1 cellular context compared by ENCODE assay signal in genomic region chr1:61005572-61006386, GRCh38.
A peak's percentile ranks its signal among the peaks of the same experiment; 100 is the strongest.
TF ChIP-seq lines count a peak whose summit lies in the region.

No MANE protein-coding gene starts in this region.

TF ChIP-seq in H1, 55 proteins besides CTCF, POLR2A, EP300 and RAD21 (continued from another document):
- TF ChIP-seq USF2 (IDR thresholded peaks at IDR 0.05; ENCODE audit: low read length) (no peak), NRF1 (IDR thresholded peaks at IDR 0.05; ENCODE audit: low read depth, low read length) (no peak), SP1 (IDR thresholded peaks at IDR 0.05; ENCODE audit: low read depth, low read length) (peak; percentile 77; the same call in 1 of the 2 replicates), TAF7 (optimal IDR thresholded peaks at IDR 0.05; ENCODE audit: borderline replicate concordance, low read depth, low read length) (no peak), JUND (IDR thresholded peaks at IDR 0.05; ENCODE audit: low read length) (peak; percentile 13; the same call in 1 of the 2 replicates), FOSL1 (IDR thresholded peaks at IDR 0.05; ENCODE audit: insufficient read depth, low read depth, low read length) (no peak), BRCA1 (IDR thresholded peaks at IDR 0.05; ENCODE audit: low read depth, low read length) (no peak), HDAC6 (IDR thresholded peaks at IDR 0.05; ENCODE audit: low read depth, low read length) (no peak), SIN3A (conservative IDR thresholded peaks at IDR 0.05 in 1 of 2, IDR thresholded peaks at IDR 0.05 in 1 of 2; ENCODE audit: low read depth in 1 of 2, low read length in 2 of 2) (peak in 1 of 2 experiments; percentile 76; a peak in 2 of 4 replicates), HDAC2 (IDR thresholded peaks at IDR 0.05; ENCODE audit: borderline replicate concordance in 1 of 2, low read depth in 2 of 2, low read length in 2 of 2) (peak; percentile 60 to 63; a peak in 1 of 4 replicates), SAP30 (IDR thresholded peaks at IDR 0.05; ENCODE audit: insufficient read depth, insufficient replicate concordance, low read length) (peak; percentile 86), TEAD4 (IDR thresholded peaks at IDR 0.05; ENCODE audit: low read depth, low read length) (peak; percentile 83), PHF8 (conservative IDR thresholded peaks at IDR 0.05; ENCODE audit: low read depth, low read length) (no peak), CHD7 (IDR thresholded peaks at IDR 0.05; ENCODE audit: insufficient replicate concordance, low read length) (no peak), MAX (IDR thresholded peaks at IDR 0.05) (0 out of 2 replicates have a peak, but pooled peaks have one; percentile 28), BCL11A (IDR thresholded peaks at IDR 0.05; ENCODE audit: low read depth in 2 of 2, low read length in 2 of 2) (no peak), BACH1 (IDR thresholded peaks at IDR 0.05; ENCODE audit: low read length) (peak; percentile 64; the same call in 1 of the 2 replicates), CREB1 (IDR thresholded peaks at IDR 0.05) (0 out of 2 replicates have a peak, but pooled peaks have one; percentile 17), ASH2L (IDR thresholded peaks at IDR 0.05; ENCODE audit: low read length) (peak; percentile 98), YY1 (IDR thresholded peaks at IDR 0.05; ENCODE audit: low read depth, low read length) (peak; percentile 44; the same call in 1 of the 2 replicates), CTBP2 (IDR thresholded peaks at IDR 0.05; ENCODE audit: borderline replicate concordance, insufficient read depth, insufficient read length, low read length) (no peak), SIX5 (IDR thresholded peaks at IDR 0.05; ENCODE audit: low read depth, low read length) (no peak), NANOG (IDR thresholded peaks at IDR 0.05; ENCODE audit: insufficient read depth, low read depth, low read length, poor library complexity, severe bottlenecking) (no peak), KDM5A (IDR thresholded peaks at IDR 0.05; ENCODE audit: low read length) (no peak), EZH2 (IDR thresholded peaks at IDR 0.05; ENCODE audit: low read depth, low read length, severe bottlenecking) (no peak), ATF3 (IDR thresholded peaks at IDR 0.05; ENCODE audit: insufficient read depth, low read depth, low read length) (no peak)
